ENCODE assay signal across 8 cellular contexts in genomic region chr11:113875414-113876073, GRCh38. TPM values are rescaled to one million over a fixed set of nuclear protein-coding genes. Genes with fewer than 3 reads are reported as not detected.
A peak's percentile ranks its signal among the peaks of the same experiment; 100 is the strongest.
DNase-seq lines count a peak whose midpoint lies in the region; ATAC-seq and TF ChIP-seq lines count a peak whose summit lies in the region.

USP28 (minus strand) TSS chr11:113875572; CDS start chr11:113875501, 71 bp downstream.

- DNase-seq in AML-193 (lab: John Stamatoyannopoulos, UW): peak; percentile 80 to 84
- DNase-seq in NCI-H446 (lab: John Stamatoyannopoulos, UW): peak; percentile 82 to 98
- peak; percentile 67 to 72 for DNase-seq in activated CD4-positive, alpha-beta T cell treated with anti-CD3 and anti-CD28 coated beads for 24 hours (ENCODE audit: low read depth in 2 of 2)
- peak; percentile 98 for DNase-seq in cerebellum (ENCODE audit: low spot score)
- DNase-seq in kidney epithelial cell (ENCODE audit: low read depth): peak; percentile 76
- peak; percentile 89 for DNase-seq in stimulated activated CD4-positive, alpha-beta T cell treated with anti-CD3 and anti-CD28 coated beads, Interleukin-15, amount 100 ng/mL, for 24 hours

- peak; percentile 76 for ATAC-seq in GM19043 (IDR thresholded peaks at IDR 0.05; ENCODE audit: low read depth, unreplicated experiment)
- peak; percentile 82 for ATAC-seq in HG03354 (IDR thresholded peaks at IDR 0.05; ENCODE audit: poor library complexity, severe bottlenecking, unreplicated experiment)

- no peaks in the 10 kb centered on the region for H3K27me3 ChIP-seq in kidney epithelial cell (ENCODE audit: control insufficient read depth, insufficient read depth, low read length)

- peak within 1 kb of the TSS; percentile 65 for H3K4me3 ChIP-seq in kidney epithelial cell (ENCODE audit: low read depth, low read length)

- TF ChIP-seq CTCF in kidney epithelial cell (IDR thresholded peaks at IDR 0.05; ENCODE audit: insufficient read depth, low read length, poor library complexity, severe bottlenecking): no peak

- no peaks in the 10 kb centered on the region for H3K36me3 ChIP-seq in kidney epithelial cell (ENCODE audit: control insufficient read depth, insufficient read depth, low read length)

RNA-seq across cellular contexts. Expression of gene USP28, which starts in this region (rescaled TPM):
- total RNA-seq in cerebellum (29.7 TPM), kidney epithelial cell (22.8 and 23.5 TPM in 2 replicates)

Comparison
In these comparisons a context has a peak if more than half of its experiments do, and no peak if none do; other contexts are left out.
1. Peak in every context shown above with its lines: DNase-seq, ATAC-seq and H3K4me3 ChIP-seq.